1 cellular context compared by ENCODE assay signal in the genomic region with DNA sequence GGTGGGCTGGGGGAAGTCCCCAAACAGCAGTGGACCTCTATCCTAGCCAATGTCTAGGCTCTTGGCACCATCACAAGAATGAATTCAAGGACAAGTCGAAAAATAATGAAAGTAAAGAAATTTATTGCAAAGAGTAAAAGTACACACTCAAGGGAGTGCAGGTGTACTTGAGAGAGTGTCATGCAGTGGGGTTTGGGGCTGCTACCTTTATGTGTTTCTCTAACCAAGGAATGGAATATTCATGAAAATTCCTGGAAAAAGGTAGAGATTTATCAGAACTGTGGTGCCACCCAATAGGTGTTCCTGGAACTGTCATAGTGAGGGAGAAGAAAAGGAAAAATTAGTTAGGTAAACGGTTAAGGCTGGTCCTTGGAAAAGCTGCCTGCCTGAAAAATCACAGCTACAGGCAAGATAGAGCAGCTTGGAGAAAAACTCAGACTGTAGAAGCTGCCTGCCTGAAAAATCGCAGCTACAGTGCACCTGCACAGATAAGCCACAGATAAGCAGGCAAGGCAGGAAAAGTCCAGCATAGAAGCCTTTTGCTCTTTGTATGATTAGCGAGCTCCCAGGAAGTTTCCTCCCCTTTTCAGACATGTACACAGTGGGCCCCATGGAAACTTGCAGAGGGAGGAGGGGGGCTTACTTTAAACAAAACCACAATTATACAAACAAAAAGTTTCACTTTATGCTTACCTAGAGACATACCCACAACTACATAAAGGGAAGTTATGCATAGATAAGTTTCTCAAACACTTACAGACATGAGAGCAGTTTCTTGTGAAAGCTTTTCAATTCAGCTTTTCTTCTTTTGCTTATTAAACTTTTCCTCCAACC.
TF ChIP-seq lines count a peak whose summit lies in the region.

No MANE protein-coding gene starts in this region.

TF ChIP-seq in HepG2, 621 proteins besides CTCF, POLR2A, EP300 and RAD21 (continued from another document and continues in another):
- TF ChIP-seq SAFB2 (CRISPR knock-in tag; IDR thresholded peaks at IDR 0.05; ENCODE audit: borderline replicate concordance, low read depth) (no peak; the same call in 1 of the 2 replicates), RXRA (CRISPR knock-in tag; IDR thresholded peaks at IDR 0.05) (peak; percentile 24; the same call in 1 of the 2 replicates), ZBTB8A (CRISPR knock-in tag; IDR thresholded peaks at IDR 0.05; ENCODE audit: borderline replicate concordance, low read depth) (no peak), TCF7 (IDR thresholded peaks at IDR 0.05; ENCODE audit: low read depth) (peak; percentile 87), CEBPB (IDR thresholded peaks at IDR 0.05; ENCODE audit: borderline replicate concordance, low read depth, low read length) (no peak), SRY (CRISPR knock-in tag; IDR thresholded peaks at IDR 0.05) (no peak), ETV6 (CRISPR knock-in tag; conservative IDR thresholded peaks at IDR 0.05) (peak; percentile 67; the same call in 1 of the 2 replicates), ZBTB20 (CRISPR knock-in tag; IDR thresholded peaks at IDR 0.05; ENCODE audit: borderline replicate concordance, low read depth) (0 out of 2 replicates have a peak, but pooled peaks have one; percentile 35), TEAD3 (CRISPR knock-in tag; optimal IDR thresholded peaks at IDR 0.05; ENCODE audit: borderline replicate concordance) (peak; percentile 61), ZNF720 (CRISPR knock-in tag; IDR thresholded peaks at IDR 0.05) (no peak), ISX (CRISPR knock-in tag; conservative IDR thresholded peaks at IDR 0.05) (no peak), GATA4 (IDR thresholded peaks at IDR 0.05; ENCODE audit: borderline replicate concordance, low read depth) (peak; percentile 90; the same call in 1 of the 2 replicates), CENPT (CRISPR knock-in tag; IDR thresholded peaks at IDR 0.05; ENCODE audit: low read depth) (no peak), ZBTB49 (CRISPR knock-in tag; IDR thresholded peaks at IDR 0.05; ENCODE audit: borderline replicate concordance) (no peak), ZFP37 (CRISPR knock-in tag; IDR thresholded peaks at IDR 0.05; ENCODE audit: borderline replicate concordance) (no peak), GPN1 (CRISPR knock-in tag; IDR thresholded peaks at IDR 0.05; ENCODE audit: borderline replicate concordance) (no peak), CBFB (CRISPR knock-in tag; IDR thresholded peaks at IDR 0.05) (peak; percentile 86; the same call in 1 of the 2 replicates), MED8 (CRISPR knock-in tag; IDR thresholded peaks at IDR 0.05; ENCODE audit: insufficient replicate concordance) (peak; percentile 37), HMG20A (CRISPR knock-in tag; IDR thresholded peaks at IDR 0.05; ENCODE audit: borderline replicate concordance) (peak; percentile 83), PLSCR1 (CRISPR knock-in tag; IDR thresholded peaks at IDR 0.05; ENCODE audit: borderline replicate concordance) (no peak), MAZ (IDR thresholded peaks at IDR 0.05; ENCODE audit: borderline replicate concordance, low read depth, low read length) (peak; percentile 24; the same call in 1 of the 2 replicates), MAZ (CRISPR knock-in tag; IDR thresholded peaks at IDR 0.05; ENCODE audit: low read depth) (no peak), ZNF607 (CRISPR knock-in tag; IDR thresholded peaks at IDR 0.05; ENCODE audit: borderline replicate concordance) (no peak), GRHL1 (CRISPR knock-in tag; conservative IDR thresholded peaks at IDR 0.05) (no peak), FOSL2 (CRISPR knock-in tag; IDR thresholded peaks at IDR 0.05) (peak; percentile 59; the same call in 1 of the 2 replicates), PHF20 (CRISPR knock-in tag; IDR thresholded peaks at IDR 0.05) (no peak), FOXK1 (CRISPR knock-in tag; IDR thresholded peaks at IDR 0.05; ENCODE audit: borderline replicate concordance, low read depth) (peak; percentile 69; the same call in 1 of the 2 replicates), JDP2 (CRISPR knock-in tag; IDR thresholded peaks at IDR 0.05; ENCODE audit: borderline replicate concordance) (no peak), KDM5B (CRISPR knock-in tag; IDR thresholded peaks at IDR 0.05; ENCODE audit: borderline replicate concordance) (no peak), AHR (CRISPR knock-in tag; IDR thresholded peaks at IDR 0.05) (no peak), FOXP4 (CRISPR knock-in tag; IDR thresholded peaks at IDR 0.05) (peak; percentile 92), ZNF672 (CRISPR knock-in tag; IDR thresholded peaks at IDR 0.05) (no peak), SOX5 (CRISPR knock-in tag; IDR thresholded peaks at IDR 0.05; ENCODE audit: borderline replicate concordance) (peak; percentile 68; the same call in 1 of the 2 replicates), RFX3 (CRISPR knock-in tag; IDR thresholded peaks at IDR 0.05) (0 out of 2 replicates have a peak, but pooled peaks have one; percentile 30), ZNF740 (CRISPR knock-in tag; IDR thresholded peaks at IDR 0.05) (no peak), PAF1 (CRISPR knock-in tag; IDR thresholded peaks at IDR 0.05) (no peak), IKZF5 (CRISPR knock-in tag; IDR thresholded peaks at IDR 0.05) (peak; percentile 43; the same call in 1 of the 2 replicates)
- TF ChIP-seq, protein P1, sequence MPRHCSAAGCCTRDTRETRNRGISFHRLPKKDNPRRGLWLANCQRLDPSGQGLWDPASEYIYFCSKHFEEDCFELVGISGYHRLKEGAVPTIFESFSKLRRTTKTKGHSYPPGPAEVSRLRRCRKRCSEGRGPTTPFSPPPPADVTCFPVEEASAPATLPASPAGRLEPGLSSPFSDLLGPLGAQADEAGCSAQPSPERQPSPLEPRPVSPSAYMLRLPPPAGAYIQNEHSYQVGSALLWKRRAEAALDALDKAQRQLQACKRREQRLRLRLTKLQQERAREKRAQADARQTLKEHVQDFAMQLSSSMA (CRISPR knock-in tag; IDR thresholded peaks at IDR 0.05): no peak
- TF ChIP-seq, protein P2, sequence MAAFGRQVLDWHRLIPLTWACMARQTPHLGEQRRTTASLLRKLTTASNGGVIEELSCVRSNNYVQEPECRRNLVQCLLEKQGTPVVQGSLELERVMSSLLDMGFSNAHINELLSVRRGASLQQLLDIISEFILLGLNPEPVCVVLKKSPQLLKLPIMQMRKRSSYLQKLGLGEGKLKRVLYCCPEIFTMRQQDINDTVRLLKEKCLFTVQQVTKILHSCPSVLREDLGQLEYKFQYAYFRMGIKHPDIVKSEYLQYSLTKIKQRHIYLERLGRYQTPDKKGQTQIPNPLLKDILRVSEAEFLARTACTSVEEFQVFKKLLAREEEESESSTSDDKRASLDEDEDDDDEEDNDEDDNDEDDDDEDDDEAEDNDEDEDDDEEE (CRISPR knock-in tag; IDR thresholded peaks at IDR 0.05): no peak
- TF ChIP-seq, protein P3, sequence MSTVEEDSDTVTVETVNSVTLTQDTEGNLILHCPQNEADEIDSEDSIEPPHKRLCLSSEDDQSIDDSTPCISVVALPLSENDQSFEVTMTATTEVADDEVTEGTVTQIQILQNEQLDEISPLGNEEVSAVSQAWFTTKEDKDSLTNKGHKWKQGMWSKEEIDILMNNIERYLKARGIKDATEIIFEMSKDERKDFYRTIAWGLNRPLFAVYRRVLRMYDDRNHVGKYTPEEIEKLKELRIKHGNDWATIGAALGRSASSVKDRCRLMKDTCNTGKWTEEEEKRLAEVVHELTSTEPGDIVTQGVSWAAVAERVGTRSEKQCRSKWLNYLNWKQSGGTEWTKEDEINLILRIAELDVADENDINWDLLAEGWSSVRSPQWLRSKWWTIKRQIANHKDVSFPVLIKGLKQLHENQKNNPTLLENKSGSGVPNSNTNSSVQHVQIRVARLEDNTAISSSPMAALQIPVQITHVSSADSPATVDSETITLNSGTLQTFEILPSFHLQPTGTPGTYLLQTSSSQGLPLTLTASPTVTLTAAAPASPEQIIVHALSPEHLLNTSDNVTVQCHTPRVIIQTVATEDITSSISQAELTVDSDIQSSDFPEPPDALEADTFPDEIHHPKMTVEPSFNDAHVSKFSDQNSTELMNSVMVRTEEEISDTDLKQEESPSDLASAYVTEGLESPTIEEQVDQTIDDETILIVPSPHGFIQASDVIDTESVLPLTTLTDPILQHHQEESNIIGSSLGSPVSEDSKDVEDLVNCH (CRISPR knock-in tag; IDR thresholded peaks at IDR 0.05): no peak
- TF ChIP-seq, protein P4, sequence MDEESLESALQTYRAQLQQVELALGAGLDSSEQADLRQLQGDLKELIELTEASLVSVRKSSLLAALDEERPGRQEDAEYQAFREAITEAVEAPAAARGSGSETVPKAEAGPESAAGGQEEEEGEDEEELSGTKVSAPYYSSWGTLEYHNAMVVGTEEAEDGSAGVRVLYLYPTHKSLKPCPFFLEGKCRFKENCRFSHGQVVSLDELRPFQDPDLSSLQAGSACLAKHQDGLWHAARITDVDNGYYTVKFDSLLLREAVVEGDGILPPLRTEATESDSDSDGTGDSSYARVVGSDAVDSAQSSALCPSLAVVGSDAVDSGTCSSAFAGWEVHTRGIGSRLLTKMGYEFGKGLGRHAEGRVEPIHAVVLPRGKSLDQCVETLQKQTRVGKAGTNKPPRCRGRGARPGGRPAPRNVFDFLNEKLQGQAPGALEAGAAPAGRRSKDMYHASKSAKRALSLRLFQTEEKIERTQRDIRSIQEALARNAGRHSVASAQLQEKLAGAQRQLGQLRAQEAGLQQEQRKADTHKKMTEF (CRISPR knock-in tag; IDR thresholded peaks at IDR 0.05): peak; percentile 48; the same call in 1 of the 2 replicates
- TF ChIP-seq, protein P5, sequence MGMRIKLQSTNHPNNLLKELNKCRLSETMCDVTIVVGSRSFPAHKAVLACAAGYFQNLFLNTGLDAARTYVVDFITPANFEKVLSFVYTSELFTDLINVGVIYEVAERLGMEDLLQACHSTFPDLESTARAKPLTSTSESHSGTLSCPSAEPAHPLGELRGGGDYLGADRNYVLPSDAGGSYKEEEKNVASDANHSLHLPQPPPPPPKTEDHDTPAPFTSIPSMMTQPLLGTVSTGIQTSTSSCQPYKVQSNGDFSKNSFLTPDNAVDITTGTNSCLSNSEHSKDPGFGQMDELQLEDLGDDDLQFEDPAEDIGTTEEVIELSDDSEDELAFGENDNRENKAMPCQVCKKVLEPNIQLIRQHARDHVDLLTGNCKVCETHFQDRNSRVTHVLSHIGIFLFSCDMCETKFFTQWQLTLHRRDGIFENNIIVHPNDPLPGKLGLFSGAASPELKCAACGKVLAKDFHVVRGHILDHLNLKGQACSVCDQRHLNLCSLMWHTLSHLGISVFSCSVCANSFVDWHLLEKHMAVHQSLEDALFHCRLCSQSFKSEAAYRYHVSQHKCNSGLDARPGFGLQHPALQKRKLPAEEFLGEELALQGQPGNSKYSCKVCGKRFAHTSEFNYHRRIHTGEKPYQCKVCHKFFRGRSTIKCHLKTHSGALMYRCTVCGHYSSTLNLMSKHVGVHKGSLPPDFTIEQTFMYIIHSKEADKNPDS (CRISPR knock-in tag; IDR thresholded peaks at IDR 0.05): no peak
